21 cellular contexts compared by ENCODE assay signal in genomic region chr10:124343351-124344265, GRCh38.
DNase-seq lines count a peak whose midpoint lies in the region; TF ChIP-seq lines count a peak whose summit lies in the region.
"Had no signal": no experiment of that assay in that cellular context is flagged by ENCODE, and none has a peak within 500 bp of the region (broad histone marks: within the 10 kb centered on the region; RNA-seq: fewer than 3 reads in every experiment).

No MANE protein-coding gene starts in this region.

- H4K20me1 ChIP-seq in BLaER1, result no peaks in the 10 kb centered on the region
- H4K20me1 ChIP-seq in BLaER1 treated with 17β-estradiol and CSF1 and Interleukin-3, amounts not matched to agents 10 nM and 100 nM, result no peaks in the 10 kb centered on the region

- no peaks in the 10 kb centered on the region for H3K27me3 ChIP-seq in BLaER1
- no peaks in the 10 kb centered on the region for H3K27me3 ChIP-seq in BLaER1 treated with 17β-estradiol and CSF1 and Interleukin-3, amounts not matched to agents 10 nM and 100 nM
- H3K27me3 ChIP-seq in testis, result no peaks in the 10 kb centered on the region
- H3K27me3 ChIP-seq in esophagus muscularis mucosa, result no peaks in the 10 kb centered on the region
- H3K27me3 ChIP-seq: MG63, Peyer's patch, SJSA1 had no signal

- H3K4me1 ChIP-seq in BLaER1, result peaks cover 95% of the 10 kb centered on the region
- H3K4me1 ChIP-seq in BLaER1 treated with 17β-estradiol and CSF1 and Interleukin-3, amounts not matched to agents 10 nM and 100 nM, result peaks cover 58 to 93% (median 85%) of the 10 kb centered on the region in 10 experiments
- no peaks in the 10 kb centered on the region for H3K4me1 ChIP-seq in testis
- no peaks in the 10 kb centered on the region for H3K4me1 ChIP-seq in esophagus muscularis mucosa
- H3K4me1 ChIP-seq: Peyer's patch had no signal

- H3K27ac Mint-ChIP-seq in MCF 10A (ENCODE audit: low read depth, unreplicated experiment), result no peak overlapping the region
- H3K27ac Mint-ChIP-seq: CD8-positive, alpha-beta memory T cell had no signal

- H3K4me1 Mint-ChIP-seq in MCF 10A (ENCODE audit: insufficient read depth, unreplicated experiment), result peaks cover 9% of the 10 kb centered on the region

- H3K27ac ChIP-seq in BLaER1 (no peak overlapping the region), coronary artery (no peak overlapping the region), testis (no peak overlapping the region), esophagus muscularis mucosa (replicated peaks in 1 of 4) (no peak overlapping the region)
- peak overlapping the region in 6 of 11 experiments; percentile 9 to 92 (median 88); a peak in 8 of 22 replicates for H3K27ac ChIP-seq in BLaER1 treated with 17β-estradiol and CSF1 and Interleukin-3, amounts not matched to agents 10 nM and 100 nM
- H3K27ac ChIP-seq: Peyer's patch, SJSA1 had no signal

- POLR2A ChIA-PET in MCF 10A (lab: Yijun Ruan, JAX), result no interaction called here

- intact Hi-C loops in posterior vena cava (cut with DNase I), result no loop called here
- intact Hi-C loops in MCF 10A (cut with micrococcal nuclease), result no loop called here
- intact Hi-C loops in testis (cut with DNase I; ENCODE audit: low total_unique reads), result no loop called here
- intact Hi-C loops in esophagus muscularis mucosa (cut with DNase I), result no loop called here

- no peaks in the 10 kb centered on the region for H3K36me3 Mint-ChIP-seq in MCF 10A (ENCODE audit: insufficient read depth, unreplicated experiment)
- H3K36me3 Mint-ChIP-seq: CD8-positive, alpha-beta memory T cell had no signal

- peak overlapping the region; percentile 7; the same call in 1 of the 2 replicates for H3K4me2 ChIP-seq in BLaER1
- H3K4me2 ChIP-seq in BLaER1 treated with 17β-estradiol and CSF1 and Interleukin-3, amounts not matched to agents 10 nM and 100 nM, result peak overlapping the region in 10 of 11 experiments; percentile 8 to 97 (median 91); a peak in 11 of 22 replicates

- no peak for TF ChIP-seq CTCF in coronary artery (IDR thresholded peaks at IDR 0.05)
- no peak for TF ChIP-seq CTCF in MCF 10A (IDR thresholded peaks at IDR 0.05; ENCODE audit: unreplicated experiment)
- TF ChIP-seq CTCF in testis (IDR thresholded peaks at IDR 0.05), result no peak
- no peak for TF ChIP-seq CTCF in esophagus muscularis mucosa (IDR thresholded peaks at IDR 0.05)

- TF ChIP-seq POLR2A in testis (IDR thresholded peaks at IDR 0.05) (no peak), esophagus muscularis mucosa (IDR thresholded peaks at IDR 0.05; ENCODE audit: low read depth) (no peak)

- H3K9ac ChIP-seq in BLaER1, result no peak overlapping the region
- H3K9ac ChIP-seq in BLaER1 treated with 17β-estradiol and CSF1 and Interleukin-3, amounts not matched to agents 10 nM and 100 nM, result no peak overlapping the region; a peak in 1 of 22 replicates

- H3K4me3 ChIP-seq in BLaER1 (no peak overlapping the region), coronary artery (no peak overlapping the region), testis (no peak overlapping the region), esophagus muscularis mucosa (no peak overlapping the region)
- no peak overlapping the region for H3K4me3 ChIP-seq in BLaER1 treated with 17β-estradiol and CSF1 and Interleukin-3, amounts not matched to agents 10 nM and 100 nM
- H3K4me3 ChIP-seq: MG63, Peyer's patch, SJSA1 had no signal

- 90 to 98% methylated on average over 9 to 14 of the region's 14 CpGs for WGBS in testis, 2 donors
- 93% methylated on average over 14 of the region's 14 CpGs for WGBS in esophagus muscularis mucosa

- no peaks in the 10 kb centered on the region for H3K9me3 Mint-ChIP-seq in MCF 10A (ENCODE audit: unreplicated experiment)
- H3K9me3 Mint-ChIP-seq: CD8-positive, alpha-beta memory T cell had no signal

- CTCF ChIA-PET in MCF 10A (lab: Yijun Ruan, JAX), result no interaction called here

- no TSS peak for BruUV-seq in MCF 10A (replicated peaks; lab: Mats Ljungman, UMichigan)

- H3K4me3 Mint-ChIP-seq in MCF 10A (ENCODE audit: unreplicated experiment), result no peak overlapping the region

- no peaks in the 10 kb centered on the region for H3K27me3 Mint-ChIP-seq in MCF 10A (ENCODE audit: insufficient read depth, unreplicated experiment)

- H3K36me3 ChIP-seq in BLaER1 (no peaks in the 10 kb centered on the region), testis (ENCODE audit: low read depth, missing control alignments) (no peaks in the 10 kb centered on the region), esophagus muscularis mucosa (no peaks in the 10 kb centered on the region)
- no peaks in the 10 kb centered on the region for H3K36me3 ChIP-seq in BLaER1 treated with 17β-estradiol and CSF1 and Interleukin-3, amounts not matched to agents 10 nM and 100 nM
- H3K36me3 ChIP-seq: MG63, Peyer's patch, SJSA1 had no signal

- no peak for TF ChIP-seq EP300 in esophagus muscularis mucosa (IDR thresholded peaks at IDR 0.05)

- DNase-seq in coronary artery (ENCODE audit: low spot score) (peak; percentile 43), posterior vena cava (ENCODE audit: low spot score) (peak; percentile 56), MCF 10A (ENCODE audit: unreplicated experiment) (no peak), testis (no peak), esophagus muscularis mucosa (ENCODE audit: extremely low spot score) (no peak)
- DNase-seq: ACHN; C1 segment of cervical spinal cord; Calu3; CD8-positive, alpha-beta memory T cell; DMS153; GOT3; Kasumi-1; MG63; NCI-H1048; NCI-H1417 treated with DMSO at 0.1 percent for 48 hours; NCI-H446; NCI-H526 had no signal

- H3K9me3 ChIP-seq in BLaER1 (no peaks in the 10 kb centered on the region), testis (no peaks in the 10 kb centered on the region), esophagus muscularis mucosa (no peaks in the 10 kb centered on the region)
- H3K9me3 ChIP-seq in BLaER1 treated with 17β-estradiol and CSF1 and Interleukin-3, amounts not matched to agents 10 nM and 100 nM (replicated peaks in 1 of 11), result no peaks in the 10 kb centered on the region
- H3K9me3 ChIP-seq: MG63, Peyer's patch, SJSA1 had no signal

Comparison
In these comparisons a context has a peak if more than half of its experiments do, and no peak if none do; other contexts are left out.
1. H3K27ac ChIP-seq: peak in BLaER1 treated with 17β-estradiol and CSF1 and Interleukin-3, amounts not matched to agents 10 nM and 100 nM (6 of 11); none in BLaER1 (single experiment), coronary artery (0 of 2), testis (0 of 2) and esophagus muscularis mucosa (0 of 4).
2. DNase-seq: peak in coronary artery (single experiment) and posterior vena cava (single experiment); none in MCF 10A (single experiment), testis (single experiment) and esophagus muscularis mucosa (single experiment).